In the genomic region with DNA sequence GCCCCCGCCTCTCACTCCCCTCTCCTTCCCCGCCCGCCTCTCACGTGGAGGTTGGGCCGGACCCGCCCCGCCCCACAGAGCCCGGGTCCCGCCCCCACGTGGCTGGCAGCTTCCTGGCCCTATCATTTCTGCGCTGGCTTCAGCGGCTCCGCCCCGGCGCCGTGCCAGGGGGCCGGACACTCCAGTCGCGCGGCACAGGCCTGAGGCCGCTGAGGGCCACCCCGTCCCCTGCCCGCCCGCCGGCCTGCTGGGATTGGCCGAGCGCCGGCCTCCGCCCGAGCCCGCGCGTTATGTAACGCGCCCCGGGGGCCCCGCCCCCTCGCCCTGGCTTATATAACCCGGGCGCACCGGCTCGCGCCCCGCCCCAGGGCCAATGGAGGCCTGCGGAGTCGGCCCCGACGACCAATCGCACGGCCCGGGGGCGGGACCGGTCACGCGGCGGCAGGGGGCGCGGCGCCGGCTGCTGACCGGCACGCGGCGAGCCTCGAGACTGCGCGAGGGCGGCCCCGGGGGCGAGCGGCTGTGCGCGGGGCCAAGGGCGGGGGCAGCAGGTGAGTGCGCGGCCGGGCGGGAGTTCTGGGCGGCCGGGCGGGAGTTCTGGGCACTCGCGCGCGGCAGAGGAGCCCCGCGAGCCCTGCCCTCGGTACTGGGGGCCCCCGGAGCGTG, we compare ENCODE assay signal across 8 cellular contexts. TPM values are rescaled to one million over a fixed set of nuclear protein-coding genes. Genes with fewer than 3 reads are reported as not detected.
DNase-seq lines count a peak whose midpoint lies in the region; ATAC-seq and TF ChIP-seq lines count a peak whose summit lies in the region.

A gene (plus strand): TSS at position 466 of the 666 bp plus-strand sequence. CDS start 587 bp downstream, outside the sequence.

- no peak within 1 kb of the TSS for H2AFZ ChIP-seq in OCI-LY1 (ENCODE audit: low read length)

- peaks cover 17% of the 10 kb centered on the region; the same call in 1 of the 2 replicates for H3K36me3 ChIP-seq in OCI-LY1 (ENCODE audit: insufficient read depth, low read length)

- DNase-seq in Caki2 (ENCODE audit: low read depth) (peak; percentile 98), HUDEP-2 (lab: John Stamatoyannopoulos, UW; ENCODE audit: unreplicated experiment in 76 of 76) (peak; percentile 7 to 98 (median 95)), activated T-cell treated with anti-CD3 and anti-CD28 coated beads for 4 hours (peak; percentile 87), epithelial cell of esophagus (ENCODE audit: low read depth) (peak; percentile 98)
- peak; percentile 75 to 80 for DNase-seq in stimulated activated CD8-positive, alpha-beta memory T cell treated with anti-CD3 and anti-CD28 coated beads, Interleukin-2, amount 100 ng/mL, for 1 hour (ENCODE audit: low read depth in 2 of 2)

- H3K4me3 ChIP-seq in OCI-LY1 (ENCODE audit: low read depth, low read length, poor library complexity, severe bottlenecking) = peak within 1 kb of the TSS; percentile 66
- H3K4me3 ChIP-seq in epithelial cell of esophagus (ENCODE audit: low read length) = peak within 1 kb of the TSS; percentile 47
- H3K4me3 ChIP-seq in mononuclear cell (ENCODE audit: low read length) = peak within 1 kb of the TSS; percentile 39

- in situ Hi-C loops in Caki2 (cut with HindIII; ENCODE audit: low pct_unique_long_range_greater_than_20kb, low sequenced_read_pairs) = no loop called here

- peak within 1 kb of the TSS; percentile 65 for H3K4me2 ChIP-seq in OCI-LY1 (ENCODE audit: low read length)

- ATAC-seq in GM21390 (IDR thresholded peaks at IDR 0.05; ENCODE audit: unreplicated experiment) = peak; percentile 93

- H3K79me2 ChIP-seq in OCI-LY1 (ENCODE audit: insufficient read depth, low read length) = no peaks in the 10 kb centered on the region

- no peaks in the 10 kb centered on the region for H3F3A ChIP-seq in OCI-LY1 (ENCODE audit: insufficient read depth, low read length)

- H3K9me3 ChIP-seq in OCI-LY1 (ENCODE audit: low read length) (no peaks in the 10 kb centered on the region), mononuclear cell (ENCODE audit: low read depth, low read length) (no peaks in the 10 kb centered on the region)

- H3K9me2 ChIP-seq in OCI-LY1 (ENCODE audit: low read depth, low read length) = no peaks in the 10 kb centered on the region

- H3K4me1 ChIP-seq in OCI-LY1 (ENCODE audit: insufficient read depth, low read length, severe bottlenecking) (peaks cover 16% of the 10 kb centered on the region), mononuclear cell (ENCODE audit: insufficient read depth, low read length) (peaks cover 43% of the 10 kb centered on the region)

- H3K9ac ChIP-seq in OCI-LY1 (ENCODE audit: low read length) = peak within 1 kb of the TSS; percentile 53; the same call in 1 of the 2 replicates

- TF ChIP-seq CTCF in OCI-LY1 (IDR thresholded peaks at IDR 0.05; ENCODE audit: low read length) = no peak
- TF ChIP-seq CTCF in epithelial cell of esophagus (IDR thresholded peaks at IDR 0.05; ENCODE audit: insufficient read depth, low read depth, low read length, missing control alignments) = no peak

- no peak within 1 kb of the TSS for H3K27ac ChIP-seq in OCI-LY1 (ENCODE audit: low read depth, low read length, poor library complexity, severe bottlenecking)

- H4K20me1 ChIP-seq in OCI-LY1 (ENCODE audit: insufficient read depth, low read length) = no peaks in the 10 kb centered on the region

- H3K27me3 ChIP-seq in OCI-LY1 (ENCODE audit: insufficient read depth, low read length) (no peaks in the 10 kb centered on the region), mononuclear cell (ENCODE audit: insufficient read depth, low read length) (no peaks in the 10 kb centered on the region)

RNA-seq across cellular contexts. Expression of the gene that starts here (rescaled TPM):
- 2.5 and 12.5 TPM in 2 replicates for total RNA-seq in Caki2 (2014; rRNA removed; shearing (Covaris generic); ENCODE audit: low replicate concordance)
- 7.3 TPM for total RNA-seq in mononuclear cell
